ENCODE assay signal across 17 cellular contexts in the genomic region with DNA sequence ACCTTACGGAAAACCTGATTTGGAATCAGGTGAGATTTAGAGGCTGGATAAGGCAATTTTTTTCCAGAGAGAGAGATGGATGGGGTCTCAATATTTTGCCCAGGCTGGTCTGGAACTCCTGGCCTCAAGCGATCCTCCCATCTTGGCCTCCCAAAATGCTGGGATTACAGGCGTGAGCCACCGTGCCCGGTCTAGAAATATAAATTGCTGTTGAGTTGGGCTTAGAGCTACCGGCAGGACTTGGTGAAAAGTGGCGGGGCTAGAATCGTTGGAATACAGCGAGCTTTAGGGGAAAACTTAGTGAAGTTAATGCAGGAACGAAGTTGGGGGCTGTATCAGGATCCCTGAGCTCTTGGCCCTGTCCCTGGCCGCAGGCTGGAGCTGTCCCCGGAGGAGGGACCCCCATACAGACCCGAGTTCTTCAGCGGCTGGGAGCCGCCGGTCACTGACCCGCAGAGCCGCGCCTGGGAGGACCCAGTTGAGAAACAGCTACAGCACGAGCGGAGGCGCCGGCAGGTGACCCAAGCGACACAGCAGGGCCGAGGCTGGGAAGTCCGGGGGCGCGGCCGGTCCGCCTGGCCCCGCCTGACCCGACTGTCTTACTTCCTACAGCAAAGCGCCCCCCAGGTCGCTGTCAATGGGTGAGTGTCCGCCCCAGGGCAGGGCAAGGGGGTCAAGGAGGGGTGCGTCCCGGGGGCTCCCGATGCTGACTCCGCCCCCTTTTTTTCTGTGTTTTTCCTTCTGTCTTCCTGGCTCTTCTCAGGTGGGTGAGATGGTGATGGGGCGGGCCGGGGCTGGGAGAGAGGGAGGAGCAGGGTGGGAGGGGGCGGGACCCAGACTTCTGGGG. TPM values are rescaled to one million over a fixed set of nuclear protein-coding genes. Genes with fewer than 3 reads are reported as not detected.
DNase-seq lines count a peak whose midpoint lies in the region; ATAC-seq and TF ChIP-seq lines count a peak whose summit lies in the region.
"Had no signal": no experiment of that assay in that cellular context is flagged by ENCODE, and none has a peak within 500 bp of the region (broad histone marks: within the 10 kb centered on the region; RNA-seq: fewer than 3 reads in every experiment).

No MANE protein-coding gene starts in this region.

- H3K36me3 ChIP-seq in CD8-positive, alpha-beta memory T cell (ENCODE audit: insufficient read depth, low read length): no peaks in the 10 kb centered on the region
- H3K36me3 ChIP-seq in GM23338 (ENCODE audit: insufficient read depth): no peaks in the 10 kb centered on the region
- H3K36me3 ChIP-seq in testis (ENCODE audit: low read depth, missing control alignments): no peaks in the 10 kb centered on the region

- no peak for ATAC-seq in GM23338
- no peak for ATAC-seq in effector memory CD8-positive, alpha-beta T cell (replicated peaks)

- CTCF ChIA-PET in CD8-positive, alpha-beta memory T cell (lab: Charles Lee): interaction anchor here (1.3 kb wide), 1 partner anchor 20 kb away, joined by 3 read pairs; a partner anchor contains a TSS

- no peaks in the 10 kb centered on the region for H3K36me3 Mint-ChIP-seq in CD8-positive, alpha-beta memory T cell
- peaks cover 14% of the 10 kb centered on the region for H3K36me3 Mint-ChIP-seq in GM23338 (ENCODE audit: low read depth)
- peaks cover 14% of the 10 kb centered on the region for H3K36me3 Mint-ChIP-seq in effector memory CD8-positive, alpha-beta T cell (ENCODE audit: insufficient read depth)
- H3K36me3 Mint-ChIP-seq in nephron (ENCODE audit: low read depth): peaks cover 3% of the 10 kb centered on the region
- H3K36me3 Mint-ChIP-seq: T-cell had no signal

- peaks cover 0 to 2% (median 0%) of the 10 kb centered on the region in 5 donors for H3K9me3 Mint-ChIP-seq in CD8-positive, alpha-beta memory T cell
- peaks cover 10% of the 10 kb centered on the region; the same call in 2 of the 3 replicates for H3K9me3 Mint-ChIP-seq in GM23338
- no peaks in the 10 kb centered on the region for H3K9me3 Mint-ChIP-seq in effector memory CD8-positive, alpha-beta T cell
- H3K9me3 Mint-ChIP-seq in nephron: peaks cover 3% of the 10 kb centered on the region
- H3K9me3 Mint-ChIP-seq: mesothelial cell of epicardium, T-cell had no signal

- TF ChIP-seq CTCF in GM23338 (conservative IDR thresholded peaks at IDR 0.05; ENCODE audit: low read depth in 2 of 2) (no peak), nephron (IDR thresholded peaks at IDR 0.05; ENCODE audit: unreplicated experiment in 3 of 3) (no peak), testis (IDR thresholded peaks at IDR 0.05) (no peak)

- H3K9me2 ChIP-seq in GM23338 (ENCODE audit: insufficient read depth): no peaks in the 10 kb centered on the region

- peaks cover 32% of the 10 kb centered on the region for H3K27me3 ChIP-seq in CD8-positive, alpha-beta memory T cell (ENCODE audit: insufficient read depth, low read length, poor library complexity, severe bottlenecking)
- H3K27me3 ChIP-seq in GM23338 (ENCODE audit: insufficient read depth) (peaks cover 33% of the 10 kb centered on the region), testis (no peaks in the 10 kb centered on the region)

- no peak for DNase-seq in CD8-positive, alpha-beta memory T cell
- peak; percentile 60 for DNase-seq in GM23338 (ENCODE audit: low spot score)
- no peak for DNase-seq in effector memory CD8-positive, alpha-beta T cell
- DNase-seq in erythroblast (lab: John Stamatoyannopoulos, UW): no peak
- DNase-seq in SHP77 treated with DMSO at 0.1 percent for 48 hours (lab: John Stamatoyannopoulos, UW): no peak
- no peak for DNase-seq in testis
- DNase-seq: aorta, COR-L47, esophagus squamous epithelium, MM.1S, NCI-H1436 treated with DMSO at 0.1 percent for 48 hours, stomach, trophoblast cell had no signal

- H3K27me3 Mint-ChIP-seq in CD8-positive, alpha-beta memory T cell: peaks cover 47 to 71% of the 10 kb centered on the region in 2 donors
- peaks cover 65% of the 10 kb centered on the region for H3K27me3 Mint-ChIP-seq in GM23338 (ENCODE audit: insufficient read depth, low read depth, poor library complexity)
- H3K27me3 Mint-ChIP-seq in effector memory CD8-positive, alpha-beta T cell: peaks cover 21 to 79% of the 10 kb centered on the region in 2 donors
- peaks cover 91% of the 10 kb centered on the region for H3K27me3 Mint-ChIP-seq in nephron (ENCODE audit: low read depth)

- POLR2A ChIA-PET in CD8-positive, alpha-beta memory T cell (lab: Charles Lee): no interaction called here

- peaks cover 25 to 52% (median 30%) of the 10 kb centered on the region in 3 donors for H3K4me1 Mint-ChIP-seq in CD8-positive, alpha-beta memory T cell
- H3K4me1 Mint-ChIP-seq in GM23338: peaks cover 45% of the 10 kb centered on the region
- H3K4me1 Mint-ChIP-seq in effector memory CD8-positive, alpha-beta T cell (ENCODE audit: low read depth in 2 of 2): peaks cover 20 to 30% of the 10 kb centered on the region in 2 donors
- peaks cover 18% of the 10 kb centered on the region for H3K4me1 Mint-ChIP-seq in nephron

- no peak overlapping the region for H2AFZ ChIP-seq in GM23338

- H3K27ac ChIP-seq in CD8-positive, alpha-beta memory T cell (ENCODE audit: low read depth, low read length): no peak overlapping the region
- H3K27ac ChIP-seq in GM23338 (ENCODE audit: low read depth): peak overlapping the region; percentile 24; the same call in 1 of the 2 replicates
- H3K27ac ChIP-seq in testis: no peak overlapping the region
- H3K27ac ChIP-seq: stomach had no signal

- 34 to 52% methylated on average over 18 to 41 of the region's 42 CpGs for WGBS in testis, 2 donors

- no peaks in the 10 kb centered on the region for H3K79me2 ChIP-seq in GM23338 (replicated peaks; ENCODE audit: insufficient read depth)

- peak overlapping the region; percentile 59; the same call in 1 of the 2 replicates for H3K4me2 ChIP-seq in GM23338

- H3K9me3 ChIP-seq in CD8-positive, alpha-beta memory T cell (ENCODE audit: low read length): no peaks in the 10 kb centered on the region
- H3K9me3 ChIP-seq in testis: no peaks in the 10 kb centered on the region
- H3K9me3 ChIP-seq: esophagus squamous epithelium, stomach had no signal

- intact Hi-C loops in testis (cut with DNase I; ENCODE audit: low total_unique reads): no loop called here

- no peak for TF ChIP-seq POLR2A in erythroblast (IDR thresholded peaks at IDR 0.05; ENCODE audit: low read length)
- TF ChIP-seq POLR2A in testis (IDR thresholded peaks at IDR 0.05): no peak

- H3K4me3 Mint-ChIP-seq in CD8-positive, alpha-beta memory T cell: peak overlapping the region in 5 of 7 donors; percentile 30 to 77 (median 73)
- H3K4me3 Mint-ChIP-seq in GM23338: peak overlapping the region; percentile 88
- peak overlapping the region; percentile 74 to 84 for H3K4me3 Mint-ChIP-seq in effector memory CD8-positive, alpha-beta T cell
- peak overlapping the region in 2 of 3 experiments; percentile 56 to 76 for H3K4me3 Mint-ChIP-seq in nephron
- H3K4me3 Mint-ChIP-seq: mesothelial cell of epicardium had no signal

- H3K27ac Mint-ChIP-seq in CD8-positive, alpha-beta memory T cell: peak overlapping the region in 1 of 8 donors; percentile 8
- H3K27ac Mint-ChIP-seq in GM23338 (no peak overlapping the region), nephron (no peak overlapping the region)
- H3K27ac Mint-ChIP-seq in effector memory CD8-positive, alpha-beta T cell: no peak overlapping the region
- H3K27ac Mint-ChIP-seq: mesothelial cell of epicardium, T-cell had no signal

- H4K20me1 ChIP-seq in GM23338 (replicated peaks; ENCODE audit: insufficient read depth): peaks cover 14% of the 10 kb centered on the region

- H3K4me3 ChIP-seq in CD8-positive, alpha-beta memory T cell (ENCODE audit: low read length): no peak overlapping the region
- H3K4me3 ChIP-seq in GM23338: peak overlapping the region; percentile 26; the same call in 1 of the 2 replicates
- H3K4me3 ChIP-seq in testis: no peak overlapping the region

- H3F3A ChIP-seq in GM23338 (replicated peaks; ENCODE audit: low read depth): peaks cover 27% of the 10 kb centered on the region

- H3K4me1 ChIP-seq in CD8-positive, alpha-beta memory T cell (ENCODE audit: insufficient read depth, low read length): peaks cover 45% of the 10 kb centered on the region
- peaks cover 26% of the 10 kb centered on the region for H3K4me1 ChIP-seq in GM23338 (ENCODE audit: insufficient read depth)
- peaks cover 23% of the 10 kb centered on the region for H3K4me1 ChIP-seq in testis

TF ChIP-seq in GM23338, 12 proteins besides CTCF, POLR2A, EP300 and RAD21:
- TF ChIP-seq JUNB (IDR thresholded peaks at IDR 0.05; ENCODE audit: unreplicated experiment) (no peak), POLR2AphosphoS5 (IDR thresholded peaks at IDR 0.05; ENCODE audit: low read depth) (no peak)

RNA-seq across cellular contexts. Expression of a gene that starts 7.6 kb away (rescaled TPM):
- under 1 TPM; 0.27 to 0.74 TPM for total RNA-seq in CD8-positive, alpha-beta memory T cell
- polyA plus RNA-seq in CD8-positive, alpha-beta memory T cell: 0.28 TPM
- total RNA-seq in GM23338 (2014; rRNA removed; shearing (Covaris generic)): 40.6 and 47.5 TPM in 2 replicates
- polyA plus RNA-seq in GM23338 (2016; fragmentation: Nextera tagmentation; extraction: Ambion mirVana): 51.2 and 61.3 TPM in 2 replicates
- total RNA-seq in testis: 1 to 10 TPM; 3.4 to 3.6 TPM
- 13.3 TPM for polyA plus RNA-seq in testis (ENCODE audit: insufficient read depth, low read depth, low replicate concordance)

RNA-seq across cellular contexts. Expression of a gene that starts 20.3 kb away (rescaled TPM):
- total RNA-seq in CD8-positive, alpha-beta memory T cell: 10 to 100 TPM; 21.4 to 22.2 TPM
- 15.8 TPM for polyA plus RNA-seq in CD8-positive, alpha-beta memory T cell
- total RNA-seq in GM23338 (2014; rRNA removed; shearing (Covaris generic)): 32.3 and 36.5 TPM in 2 replicates
- polyA plus RNA-seq in GM23338 (2016; fragmentation: Nextera tagmentation; extraction: Ambion mirVana) (23.0 and 28.0 TPM in 2 replicates), testis (ENCODE audit: insufficient read depth, low read depth, low replicate concordance) (13.9 TPM)
- total RNA-seq in testis: 10 to 100 TPM; 22.5 to 24.3 TPM

RNA-seq across cellular contexts. Expression of a gene that starts 34.2 kb away (rescaled TPM):
- total RNA-seq in CD8-positive, alpha-beta memory T cell: 10 to 100 TPM; 95.4 to 98.3 TPM
- 7.7 TPM for polyA plus RNA-seq in CD8-positive, alpha-beta memory T cell
- total RNA-seq in GM23338 (2014; rRNA removed; shearing (Covaris generic)): 57.4 and 83.9 TPM in 2 replicates
- polyA plus RNA-seq in GM23338 (2016; fragmentation: Nextera tagmentation; extraction: Ambion mirVana): 33.2 and 33.3 TPM in 2 replicates
- total RNA-seq in testis: 100 to 1,000 TPM; 184 to 206 TPM
- polyA plus RNA-seq in testis (ENCODE audit: insufficient read depth, low read depth, low replicate concordance): 220 TPM

RNA-seq across cellular contexts. Expression of a gene that starts 45.2 kb away (rescaled TPM):
- total RNA-seq in CD8-positive, alpha-beta memory T cell: not detected
- 0.21 TPM for polyA plus RNA-seq in CD8-positive, alpha-beta memory T cell
- 0.17 TPM in 1 of 2 replicates, not detected in the other for total RNA-seq in GM23338 (2014; rRNA removed; shearing (Covaris generic))
- polyA plus RNA-seq in GM23338 (2016; fragmentation: Nextera tagmentation; extraction: Ambion mirVana) (1.3 TPM in 2 replicates), testis (ENCODE audit: insufficient read depth, low read depth, low replicate concordance) (5.3 TPM)
- 1 to 10 TPM; 1.1 to 3.2 TPM for total RNA-seq in testis
- total RNA-seq: esophagus squamous epithelium, smooth muscle cell had no signal
- polyA plus RNA-seq: smooth muscle cell had no signal
